19 cellular contexts compared by ENCODE assay signal in the genomic region with DNA sequence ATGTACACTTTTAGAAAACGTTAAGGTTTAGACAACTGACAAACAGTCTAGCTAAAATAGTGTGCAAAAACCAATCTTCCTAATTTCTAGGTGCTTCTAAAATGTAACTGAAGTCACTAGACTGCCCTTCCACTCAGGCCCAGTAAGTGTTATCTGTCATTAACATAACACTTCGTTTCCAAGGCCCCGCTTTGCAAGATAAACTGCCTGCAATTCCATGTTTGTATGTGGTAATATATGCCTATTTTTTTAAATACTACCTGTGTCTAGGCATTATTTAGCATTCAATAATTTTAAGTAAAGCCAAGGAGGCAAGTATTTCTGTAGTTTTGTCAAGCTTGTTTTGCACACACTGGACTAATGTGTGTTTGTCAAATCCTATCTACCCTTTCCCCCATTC. TPM values are rescaled to one million over a fixed set of nuclear protein-coding genes. Genes with fewer than 3 reads are reported as not detected.
A peak's percentile ranks its signal among the peaks of the same experiment; 100 is the strongest.
DNase-seq lines count a peak whose midpoint lies in the region; ATAC-seq and TF ChIP-seq lines count a peak whose summit lies in the region.
"Had no signal": no experiment of that assay in that cellular context is flagged by ENCODE, and none has a peak within 500 bp of the region (broad histone marks: within the 10 kb centered on the region; RNA-seq: fewer than 3 reads in every experiment).

No MANE protein-coding gene starts in this region.

- TF ChIP-seq POLR2A in uterus (IDR thresholded peaks at IDR 0.05) = no peak

- TF ChIP-seq EP300 in neural cell (conservative IDR thresholded peaks at IDR 0.05; ENCODE audit: poor library complexity, severe bottlenecking) = no peak

- peaks cover 0 to 13% (median 1%) of the 10 kb centered on the region in 3 donors for H3K36me3 Mint-ChIP-seq in CD8-positive, alpha-beta memory T cell
- H3K36me3 Mint-ChIP-seq in brain = no peaks in the 10 kb centered on the region
- H3K36me3 Mint-ChIP-seq in natural killer cell treated with Interleukin-12 subunit alpha and Interleukin-12 subunit beta and Interleukin-15 and Interleukin-18, amount 100 ng/mL, for 72 hours = peaks cover 4% of the 10 kb centered on the region
- peaks cover 3% of the 10 kb centered on the region for H3K36me3 Mint-ChIP-seq in activated T-helper 1 cell treated with anti-CD3 and anti-CD28 coated beads, Interleukin-12 subunit alpha, Interleukin-12 subunit beta, Interleukin-2, Interleukin-4 antibody, amounts not matched to agents 30 ng/mL and 10 ng/mL and 1 ng/mL, durations not matched to agents 14 hours and 24 hours and 36 hours (ENCODE audit: low read depth)

- no peak overlapping the region for H3K27ac Mint-ChIP-seq in CD8-positive, alpha-beta memory T cell
- peak overlapping the region in 3 of 5 experiments; percentile 9 to 51 (median 35) for H3K27ac Mint-ChIP-seq in brain
- H3K27ac Mint-ChIP-seq in natural killer cell treated with Interleukin-12 subunit alpha and Interleukin-12 subunit beta and Interleukin-15 and Interleukin-18, amount 100 ng/mL, for 72 hours = no peak overlapping the region
- H3K27ac Mint-ChIP-seq in activated T-helper 1 cell treated with anti-CD3 and anti-CD28 coated beads, Interleukin-12 subunit alpha, Interleukin-12 subunit beta, Interleukin-2, Interleukin-4 antibody, amounts not matched to agents 30 ng/mL and 10 ng/mL and 1 ng/mL, durations not matched to agents 14 hours and 24 hours and 36 hours = no peak overlapping the region
- H3K27ac Mint-ChIP-seq: activated CD4-positive, alpha-beta T cell treated with anti-CD3 and anti-CD28 coated beads for 36 hours; memory B cell had no signal

- intact Hi-C loops in uterus (cut with DNase I; ENCODE audit: low total_unique reads) = no loop called here
- intact Hi-C loops in activated T-helper 1 cell treated with anti-CD3 and anti-CD28 coated beads, Interleukin-12 subunit alpha, Interleukin-12 subunit beta, Interleukin-2, Interleukin-4 antibody, amounts not matched to agents 30 ng/mL and 10 ng/mL and 1 ng/mL, durations not matched to agents 14 hours and 24 hours and 36 hours (cut with micrococcal nuclease) = no loop called here

- peak overlapping the region; percentile 15 for H3K4me2 ChIP-seq in neural cell (ENCODE audit: low read length)

- H3K27me3 ChIP-seq in CD8-positive, alpha-beta memory T cell (ENCODE audit: insufficient read depth, low read length, poor library complexity, severe bottlenecking) = no peaks in the 10 kb centered on the region
- H3K27me3 ChIP-seq in neural cell (ENCODE audit: insufficient read depth, low read depth, low read length) = no peaks in the 10 kb centered on the region
- H3K27me3 ChIP-seq in uterus = no peaks in the 10 kb centered on the region

- no peak overlapping the region for H3K4me3 ChIP-seq in CD8-positive, alpha-beta memory T cell (ENCODE audit: low read length)
- H3K4me3 ChIP-seq in neural cell (ENCODE audit: low read length) (peak overlapping the region; percentile 87), uterus (no peak overlapping the region)

- no peaks in the 10 kb centered on the region for H3K36me3 ChIP-seq in CD8-positive, alpha-beta memory T cell (ENCODE audit: insufficient read depth, low read length)
- H3K36me3 ChIP-seq in neural cell (ENCODE audit: insufficient read depth, low read length) (no peaks in the 10 kb centered on the region), uterus (no peaks in the 10 kb centered on the region)

- DNase-seq in CD8-positive, alpha-beta memory T cell = no peak
- peak; percentile 30 for DNase-seq in KBM-7
- DNase-seq in uterus = no peak
- DNase-seq in natural killer cell treated with Interleukin-12 subunit alpha and Interleukin-12 subunit beta and Interleukin-15 and Interleukin-18, amount 100 ng/mL, for 72 hours (ENCODE audit: low spot score) = no peak
- DNase-seq in DMS114 treated with DMSO at 0.1 percent for 48 hours (lab: John Stamatoyannopoulos, UW; ENCODE audit: unreplicated experiment) = no peak
- no peak for DNase-seq in activated T-helper 1 cell treated with anti-CD3 and anti-CD28 coated beads, Interleukin-12 subunit alpha, Interleukin-12 subunit beta, Interleukin-2, Interleukin-4 antibody, amounts not matched to agents 30 ng/mL and 10 ng/mL and 1 ng/mL, durations not matched to agents 14 hours and 24 hours and 36 hours (ENCODE audit: low spot score)
- DNase-seq: activated CD4-positive, alpha-beta T cell treated with anti-CD3 and anti-CD28 coated beads for 36 hours; activated T-cell treated with anti-CD3 and anti-CD28 coated beads, Interleukin-2, amount 50 U/mL, for 48 hours; amniotic stem cell; cortex of kidney; GDM1; MM.1S; stimulated activated CD4-positive, alpha-beta T cell treated with anti-CD3 and anti-CD28 coated beads, Interleukin-2, amount 100 ng/mL, for 24 hours had no signal

- no peak for ATAC-seq in natural killer cell treated with Interleukin-12 subunit alpha and Interleukin-12 subunit beta and Interleukin-15 and Interleukin-18, amount 100 ng/mL, for 72 hours
- ATAC-seq: activated CD4-positive, alpha-beta T cell treated with anti-CD3 and anti-CD28 coated beads for 36 hours had no signal

- no peaks in the 10 kb centered on the region for H3K27me3 Mint-ChIP-seq in CD8-positive, alpha-beta memory T cell
- peaks cover 11% of the 10 kb centered on the region for H3K27me3 Mint-ChIP-seq in brain
- H3K27me3 Mint-ChIP-seq in natural killer cell treated with Interleukin-12 subunit alpha and Interleukin-12 subunit beta and Interleukin-15 and Interleukin-18, amount 100 ng/mL, for 72 hours = no peaks in the 10 kb centered on the region
- H3K27me3 Mint-ChIP-seq in activated T-helper 1 cell treated with anti-CD3 and anti-CD28 coated beads, Interleukin-12 subunit alpha, Interleukin-12 subunit beta, Interleukin-2, Interleukin-4 antibody, amounts not matched to agents 30 ng/mL and 10 ng/mL and 1 ng/mL, durations not matched to agents 14 hours and 24 hours and 36 hours (ENCODE audit: insufficient read depth) = no peaks in the 10 kb centered on the region
- H3K27me3 Mint-ChIP-seq: activated CD4-positive, alpha-beta T cell treated with anti-CD3 and anti-CD28 coated beads for 36 hours; memory B cell had no signal

- no peaks in the 10 kb centered on the region for H3K9me2 ChIP-seq in neural cell (ENCODE audit: insufficient read depth, low read length)

- peak overlapping the region in 1 of 7 donors; percentile 43 for H3K4me3 Mint-ChIP-seq in CD8-positive, alpha-beta memory T cell
- H3K4me3 Mint-ChIP-seq in brain = peak overlapping the region; percentile 32 to 96 (median 62)
- no peak overlapping the region for H3K4me3 Mint-ChIP-seq in natural killer cell treated with Interleukin-12 subunit alpha and Interleukin-12 subunit beta and Interleukin-15 and Interleukin-18, amount 100 ng/mL, for 72 hours
- no peak overlapping the region for H3K4me3 Mint-ChIP-seq in activated T-helper 1 cell treated with anti-CD3 and anti-CD28 coated beads, Interleukin-12 subunit alpha, Interleukin-12 subunit beta, Interleukin-2, Interleukin-4 antibody, amounts not matched to agents 30 ng/mL and 10 ng/mL and 1 ng/mL, durations not matched to agents 14 hours and 24 hours and 36 hours
- H3K4me3 Mint-ChIP-seq: activated CD4-positive, alpha-beta T cell treated with anti-CD3 and anti-CD28 coated beads for 36 hours; memory B cell had no signal

- no peak overlapping the region for H2AFZ ChIP-seq in neural cell (ENCODE audit: low read depth, low read length)

- H3K9me3 ChIP-seq in CD8-positive, alpha-beta memory T cell (ENCODE audit: low read length) = no peaks in the 10 kb centered on the region
- no peaks in the 10 kb centered on the region for H3K9me3 ChIP-seq in neural cell (ENCODE audit: low read length)
- H3K9me3 ChIP-seq in uterus = no peaks in the 10 kb centered on the region

- no peaks in the 10 kb centered on the region for H4K20me1 ChIP-seq in neural cell (ENCODE audit: insufficient read depth)

- H3K4me1 ChIP-seq in CD8-positive, alpha-beta memory T cell (ENCODE audit: insufficient read depth, low read length) = peaks cover 14% of the 10 kb centered on the region
- no peaks in the 10 kb centered on the region for H3K4me1 ChIP-seq in uterus

- no peaks in the 10 kb centered on the region for H3K9me3 Mint-ChIP-seq in CD8-positive, alpha-beta memory T cell
- peaks cover 0 to 2% (median 0%) of the 10 kb centered on the region in 5 experiments for H3K9me3 Mint-ChIP-seq in brain
- no peaks in the 10 kb centered on the region for H3K9me3 Mint-ChIP-seq in natural killer cell treated with Interleukin-12 subunit alpha and Interleukin-12 subunit beta and Interleukin-15 and Interleukin-18, amount 100 ng/mL, for 72 hours
- no peaks in the 10 kb centered on the region for H3K9me3 Mint-ChIP-seq in activated T-helper 1 cell treated with anti-CD3 and anti-CD28 coated beads, Interleukin-12 subunit alpha, Interleukin-12 subunit beta, Interleukin-2, Interleukin-4 antibody, amounts not matched to agents 30 ng/mL and 10 ng/mL and 1 ng/mL, durations not matched to agents 14 hours and 24 hours and 36 hours
- H3K9me3 Mint-ChIP-seq: memory B cell had no signal

- TF ChIP-seq CTCF in brain (conservative IDR thresholded peaks at IDR 0.05) = no peak
- TF ChIP-seq CTCF in neural cell (IDR thresholded peaks at IDR 0.05; ENCODE audit: poor library complexity, severe bottlenecking) = no peak
- TF ChIP-seq CTCF in uterus (IDR thresholded peaks at IDR 0.05) = no peak

- H3K9ac ChIP-seq in neural cell (ENCODE audit: low read length) = no peak overlapping the region

- POLR2A ChIA-PET in CD8-positive, alpha-beta memory T cell (lab: Charles Lee) = no interaction called here

- TF ChIP-seq RAD21 in neural cell (conservative IDR thresholded peaks at IDR 0.05) = no peak

- CTCF ChIA-PET in CD8-positive, alpha-beta memory T cell (lab: Charles Lee) = no interaction called here

- peaks cover 56% of the 10 kb centered on the region for H3K79me2 ChIP-seq in neural cell (replicated peaks; ENCODE audit: insufficient read depth, low read length)

- peak overlapping the region; percentile 84 for H3K27ac ChIP-seq in CD8-positive, alpha-beta memory T cell (ENCODE audit: low read depth, low read length)
- H3K27ac ChIP-seq in neural cell (ENCODE audit: low read length) (no peak overlapping the region), uterus (no peak overlapping the region)

- peaks cover 42 to 64% (median 60%) of the 10 kb centered on the region in 3 donors for H3K4me1 Mint-ChIP-seq in CD8-positive, alpha-beta memory T cell
- peaks cover 78% of the 10 kb centered on the region for H3K4me1 Mint-ChIP-seq in brain
- peaks cover 57% of the 10 kb centered on the region in 2 donors for H3K4me1 Mint-ChIP-seq in natural killer cell treated with Interleukin-12 subunit alpha and Interleukin-12 subunit beta and Interleukin-15 and Interleukin-18, amount 100 ng/mL, for 72 hours (ENCODE audit: low read depth in 2 of 2)
- H3K4me1 Mint-ChIP-seq in activated T-helper 1 cell treated with anti-CD3 and anti-CD28 coated beads, Interleukin-12 subunit alpha, Interleukin-12 subunit beta, Interleukin-2, Interleukin-4 antibody, amounts not matched to agents 30 ng/mL and 10 ng/mL and 1 ng/mL, durations not matched to agents 14 hours and 24 hours and 36 hours (ENCODE audit: low read depth) = peaks cover 57% of the 10 kb centered on the region

- peaks cover 6% of the 10 kb centered on the region for H3F3A ChIP-seq in neural cell (ENCODE audit: insufficient read depth, low read length, poor library complexity, severe bottlenecking)

- in situ Hi-C loops in KBM-7 (cut with MboI; ENCODE audit: low pct_unique_long_range_greater_than_20kb, low sequenced_read_pairs) = no loop called here

RNA-seq across cellular contexts. Expression of a gene that starts 3.2 kb away (rescaled TPM):
- 10 to 100 TPM; 23.1 to 24.8 TPM for total RNA-seq in CD8-positive, alpha-beta memory T cell
- 8.6 TPM for polyA plus RNA-seq in CD8-positive, alpha-beta memory T cell
- polyA plus RNA-seq in brain (ENCODE audit: insufficient read depth, low read depth, low replicate concordance) = 16.6 TPM
- 25.7 and 27.7 TPM in 2 replicates for polyA plus RNA-seq in neural cell
- polyA minus RNA-seq in neural cell = 121 and 133 TPM in 2 replicates
- 10 to 100 TPM; 28.4 to 54.1 (median 43.1) TPM for total RNA-seq in uterus
- total RNA-seq in natural killer cell treated with Interleukin-12 subunit alpha and Interleukin-12 subunit beta and Interleukin-15 and Interleukin-18, amount 100 ng/mL, for 72 hours = 10 to 100 TPM; 58.7 to 64.1 TPM
- 30.5 and 31.2 TPM in 2 replicates for total RNA-seq in activated T-helper 1 cell treated with anti-CD3 and anti-CD28 coated beads, Interleukin-12 subunit alpha, Interleukin-12 subunit beta, Interleukin-2, Interleukin-4 antibody, amounts not matched to agents 30 ng/mL and 10 ng/mL and 1 ng/mL, durations not matched to agents 14 hours and 24 hours and 36 hours

RNA-seq across cellular contexts. Expression of a gene that starts 33.5 kb away (rescaled TPM):
- total RNA-seq in CD8-positive, alpha-beta memory T cell = under 1 TPM in 1 of 2 experiments, not detected in 1; 0.24 TPM
- polyA plus RNA-seq in CD8-positive, alpha-beta memory T cell = not detected
- polyA plus RNA-seq in brain (ENCODE audit: insufficient read depth, low read depth, low replicate concordance) (not detected), neural cell (not detected in 2 replicates)
- polyA minus RNA-seq in neural cell = not detected in 2 replicates
- not detected for total RNA-seq in uterus
- not detected for total RNA-seq in natural killer cell treated with Interleukin-12 subunit alpha and Interleukin-12 subunit beta and Interleukin-15 and Interleukin-18, amount 100 ng/mL, for 72 hours
- not detected in 2 replicates for total RNA-seq in activated T-helper 1 cell treated with anti-CD3 and anti-CD28 coated beads, Interleukin-12 subunit alpha, Interleukin-12 subunit beta, Interleukin-2, Interleukin-4 antibody, amounts not matched to agents 30 ng/mL and 10 ng/mL and 1 ng/mL, durations not matched to agents 14 hours and 24 hours and 36 hours
- total RNA-seq: H4, renal cortical epithelial cell had no signal
- polyA plus RNA-seq: BJ had no signal

Comparison
In these comparisons a context has a peak if more than half of its experiments do, and no peak if none do; other contexts are left out.
1. H3K27ac Mint-ChIP-seq: peak in brain (3 of 5); none in CD8-positive, alpha-beta memory T cell (0 of 8), natural killer cell treated with Interleukin-12 subunit alpha and Interleukin-12 subunit beta and Interleukin-15 and Interleukin-18, amount 100 ng/mL, for 72 hours (0 of 2) and activated T-helper 1 cell treated with anti-CD3 and anti-CD28 coated beads, Interleukin-12 subunit alpha, Interleukin-12 subunit beta, Interleukin-2, Interleukin-4 antibody, amounts not matched to agents 30 ng/mL and 10 ng/mL and 1 ng/mL, durations not matched to agents 14 hours and 24 hours and 36 hours (single experiment).
2. H3K4me3 Mint-ChIP-seq: peak in brain (5 of 5); none in natural killer cell treated with Interleukin-12 subunit alpha and Interleukin-12 subunit beta and Interleukin-15 and Interleukin-18, amount 100 ng/mL, for 72 hours (single experiment) and activated T-helper 1 cell treated with anti-CD3 and anti-CD28 coated beads, Interleukin-12 subunit alpha, Interleukin-12 subunit beta, Interleukin-2, Interleukin-4 antibody, amounts not matched to agents 30 ng/mL and 10 ng/mL and 1 ng/mL, durations not matched to agents 14 hours and 24 hours and 36 hours (single experiment).